In the genomic region with DNA sequence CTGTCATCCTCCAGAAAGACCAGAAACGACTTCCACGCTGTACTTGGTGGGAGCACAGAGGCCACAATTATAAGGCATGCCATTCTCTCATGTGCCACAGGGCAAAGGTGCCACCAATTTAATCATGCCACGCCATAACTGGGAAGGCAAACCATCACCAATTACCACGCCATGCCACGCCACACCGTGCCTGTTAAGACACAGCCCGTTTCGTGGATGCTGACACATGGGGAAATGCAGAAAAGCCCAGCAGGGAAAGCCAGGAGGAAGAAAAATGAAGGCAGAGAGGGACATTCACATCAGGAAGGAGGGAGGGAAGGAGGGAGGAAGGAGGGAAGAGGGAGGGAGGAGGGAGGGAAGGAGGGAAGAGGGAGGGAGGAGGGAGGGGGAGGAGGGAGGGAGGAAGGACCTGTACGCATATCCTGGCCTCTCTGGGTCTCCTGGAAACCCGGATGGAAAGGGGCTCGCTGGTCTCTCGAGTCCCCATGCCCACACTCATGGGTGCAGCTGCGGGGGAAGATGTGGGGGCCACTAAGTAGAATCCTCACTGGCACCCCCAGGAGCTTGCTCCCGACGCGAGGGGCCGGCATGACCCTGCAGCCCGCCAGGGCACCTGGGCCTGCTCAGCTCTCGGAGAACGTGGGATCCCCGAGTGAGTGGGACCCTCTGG, we compare ENCODE assay signal across 24 cellular contexts.
DNase-seq lines count a peak whose midpoint lies in the region; ATAC-seq and TF ChIP-seq lines count a peak whose summit lies in the region.
"Had no signal": no experiment of that assay in that cellular context is flagged by ENCODE, and none has a peak within 500 bp of the region (broad histone marks: within the 10 kb centered on the region; RNA-seq: fewer than 3 reads in every experiment).

No MANE protein-coding gene starts in this region.

- H3K79me1 ChIP-seq in H9 (ENCODE audit: insufficient read depth, low read depth, low read length, poor library complexity, severe bottlenecking): no peaks in the 10 kb centered on the region

- H3K36me3 ChIP-seq in BLaER1 treated with 17β-estradiol and CSF1 and Interleukin-3, amounts not matched to agents 10 nM and 100 nM: peaks cover 0 to 91% (median 0%) of the 10 kb centered on the region in 11 experiments; a peak in 10 of 22 replicates
- no peaks in the 10 kb centered on the region for H3K36me3 ChIP-seq in osteoblast (ENCODE audit: insufficient read depth, low read length)
- H3K36me3 ChIP-seq: ascending aorta, gastrocnemius medialis, upper lobe of right lung had no signal

- H4K5ac ChIP-seq in H9 (ENCODE audit: insufficient read length, low read depth, low read length): no peak overlapping the region

- no CpG with 5 or more reads among the region's 21 CpGs for WGBS in H9 (ENCODE audit: extremely low coverage, insufficient read length, low lambda C conversion rate)

- H3K4ac ChIP-seq in H9 (ENCODE audit: low read depth, low read length): no peak overlapping the region

- H2AFZ ChIP-seq in H9 (ENCODE audit: low read length) (no peak overlapping the region), osteoblast (ENCODE audit: low read length) (no peak overlapping the region)

- no peak overlapping the region for H2BK5ac ChIP-seq in H9 (ENCODE audit: insufficient read length, low read length)

- DNase-seq in H9 (peak; percentile 19), osteoblast (ENCODE audit: insufficient read length, low spot score, missing footprints) (peak; percentile 82), HCEC 1CT (no peak), Calu3 (no peak)
- DNase-seq: activated CD4-positive, alpha-beta T cell treated with anti-CD3 and anti-CD28 coated beads, Interleukin-2, amount 50 U/mL, for 4 hours; activated naive CD8-positive, alpha-beta T cell treated with anti-CD3 and anti-CD28 coated beads for 36 hours; CD4-positive, alpha-beta memory T cell; central memory CD4-positive, alpha-beta T cell; gastrocnemius medialis; hippocampal formation; immature natural killer cell; naive B cell; NCI-H1092; NCI-H1694 treated with DMSO at 0.1 percent for 48 hours; NCI-H524; NK-92 treated with Interleukin-12 subunit alpha and Interleukin-12 subunit beta, amount 100 ng/mL, for 24 hours; stimulated activated CD4-positive, alpha-beta T cell treated with anti-CD3 and anti-CD28 coated beads, Interleukin-1b, Interleukin-23, amount 100 ng/mL, for 48 hours; upper lobe of right lung had no signal

- no peak overlapping the region for H4K8ac ChIP-seq in H9 (replicated peaks; ENCODE audit: insufficient read length, low read depth, low read length)

- H2BK120ac ChIP-seq in H9 (ENCODE audit: low read depth, low read length, poor library complexity, severe bottlenecking): no peak overlapping the region

- H3K36me3 Mint-ChIP-seq in H9 (ENCODE audit: insufficient read depth in 1 of 3, low read depth in 3 of 3) (peaks cover 0 to 4% (median 0%) of the 10 kb centered on the region in 3 experiments; a peak in 4 of 7 replicates), Calu3 (ENCODE audit: insufficient read depth, unreplicated experiment) (no peaks in the 10 kb centered on the region)
- H3K36me3 Mint-ChIP-seq in dendritic cell treated with granulocyte-macrophage colony-stimulating factor and Interleukin-4, amounts not matched to agents 40 ng/mL and 50 ng/mL, for 4 days (ENCODE audit: low read depth): peaks cover 67% of the 10 kb centered on the region
- H3K36me3 Mint-ChIP-seq: naive B cell had no signal

- no peak overlapping the region for H3K14ac ChIP-seq in H9 (ENCODE audit: insufficient read depth, low read length)

- no peak overlapping the region for H2BK20ac ChIP-seq in H9 (ENCODE audit: low read depth, low read length, poor library complexity, severe bottlenecking)

- H3K27me3 Mint-ChIP-seq in H9 (ENCODE audit: low read depth) (peaks cover 14% of the 10 kb centered on the region), Calu3 (ENCODE audit: unreplicated experiment) (no peaks in the 10 kb centered on the region)
- no peaks in the 10 kb centered on the region for H3K27me3 Mint-ChIP-seq in dendritic cell treated with granulocyte-macrophage colony-stimulating factor and Interleukin-4, amounts not matched to agents 40 ng/mL and 50 ng/mL, for 4 days
- H3K27me3 Mint-ChIP-seq: activated naive CD8-positive, alpha-beta T cell treated with anti-CD3 and anti-CD28 coated beads for 36 hours; CD4-positive, alpha-beta memory T cell had no signal

- H3T11ph ChIP-seq in H9 (ENCODE audit: low read length): no peak overlapping the region

- CTCF ChIA-PET in Calu3 (lab: Charles Lee): no interaction called here

- H4K20me1 ChIP-seq in BLaER1 treated with 17β-estradiol and CSF1 and Interleukin-3, amounts not matched to agents 10 nM and 100 nM: peaks cover 0 to 99% (median 57%) of the 10 kb centered on the region in 11 experiments; a peak in 12 of 22 replicates
- peaks cover 3% of the 10 kb centered on the region for H4K20me1 ChIP-seq in H9 (ENCODE audit: control insufficient read depth, insufficient read depth, insufficient read length)
- peaks cover 68% of the 10 kb centered on the region for H4K20me1 ChIP-seq in osteoblast (ENCODE audit: insufficient read depth, low read length)

- no peaks in the 10 kb centered on the region for H3K23me2 ChIP-seq in H9 (ENCODE audit: insufficient read length, low read depth, low read length, poor library complexity, severe bottlenecking)

- H3K4me1 Mint-ChIP-seq in H9 (peaks cover 24 to 28% of the 10 kb centered on the region in 2 experiments), Calu3 (ENCODE audit: low read depth, unreplicated experiment) (no peaks in the 10 kb centered on the region)
- peaks cover 60% of the 10 kb centered on the region for H3K4me1 Mint-ChIP-seq in dendritic cell treated with granulocyte-macrophage colony-stimulating factor and Interleukin-4, amounts not matched to agents 40 ng/mL and 50 ng/mL, for 4 days (ENCODE audit: low read depth)
- H3K4me1 Mint-ChIP-seq: activated naive CD8-positive, alpha-beta T cell treated with anti-CD3 and anti-CD28 coated beads for 36 hours; mesothelial cell of epicardium had no signal

- H2AK5ac ChIP-seq in H9 (ENCODE audit: insufficient read length, low read length): no peak overlapping the region

- no peak overlapping the region for H3K18ac ChIP-seq in H9 (ENCODE audit: insufficient read length, low read depth, low read length)

- no peak overlapping the region for H2BK15ac ChIP-seq in H9 (ENCODE audit: low read depth, low read length)

- no peak for ATAC-seq in HG02970 (IDR thresholded peaks at IDR 0.05; ENCODE audit: low FRiP score, unreplicated experiment)

- intact Hi-C loops in dendritic cell treated with granulocyte-macrophage colony-stimulating factor and Interleukin-4, amounts not matched to agents 40 ng/mL and 50 ng/mL, for 4 days (cut with micrococcal nuclease): no loop called here
- intact Hi-C loops in Calu3 (cut with micrococcal nuclease; ENCODE audit: unreplicated experiment): no loop called here

- no peaks in the 10 kb centered on the region for H3K27me3 ChIP-seq in BLaER1 treated with 17β-estradiol and CSF1 and Interleukin-3, amounts not matched to agents 10 nM and 100 nM
- H3K27me3 ChIP-seq in H9 (ENCODE audit: insufficient read depth, low read length): no peaks in the 10 kb centered on the region
- no peaks in the 10 kb centered on the region for H3K27me3 ChIP-seq in osteoblast (ENCODE audit: insufficient read depth, low read length)
- H3K27me3 ChIP-seq: ascending aorta, gastrocnemius medialis, upper lobe of right lung had no signal

- peaks cover 0 to 19% (median 0%) of the 10 kb centered on the region in 11 experiments; a peak in 3 of 22 replicates for H3K9me3 ChIP-seq in BLaER1 treated with 17β-estradiol and CSF1 and Interleukin-3, amounts not matched to agents 10 nM and 100 nM (replicated peaks in 1 of 11)
- H3K9me3 ChIP-seq in H9 (ENCODE audit: control insufficient read depth, low read depth, low read length) (no peaks in the 10 kb centered on the region), osteoblast (ENCODE audit: low read depth, low read length) (no peaks in the 10 kb centered on the region)
- H3K9me3 ChIP-seq: ascending aorta, gastrocnemius medialis, upper lobe of right lung had no signal

- BruUV-seq in Calu3 (replicated peaks; lab: Mats Ljungman, UMichigan): no TSS peak

- H3K23ac ChIP-seq in H9 (ENCODE audit: insufficient read length, low read depth, low read length): no peak overlapping the region

- peak overlapping the region in 2 of 11 experiments; percentile 12 to 29; a peak in 2 of 22 replicates for H3K27ac ChIP-seq in BLaER1 treated with 17β-estradiol and CSF1 and Interleukin-3, amounts not matched to agents 10 nM and 100 nM
- H3K27ac ChIP-seq in H9 (ENCODE audit: insufficient read length, low read depth, low read length) (no peak overlapping the region), osteoblast (ENCODE audit: low read depth, low read length) (no peak overlapping the region)
- H3K27ac ChIP-seq: ascending aorta had no signal

- H3K56ac ChIP-seq in H9 (ENCODE audit: insufficient read length, low read depth, low read length): no peak overlapping the region

- H3K9me3 Mint-ChIP-seq in H9 (no peaks in the 10 kb centered on the region; a peak in 2 of 5 replicates), Calu3 (ENCODE audit: low read depth, unreplicated experiment) (peaks cover 2% of the 10 kb centered on the region)
- no peaks in the 10 kb centered on the region for H3K9me3 Mint-ChIP-seq in dendritic cell treated with granulocyte-macrophage colony-stimulating factor and Interleukin-4, amounts not matched to agents 40 ng/mL and 50 ng/mL, for 4 days
- H3K9me3 Mint-ChIP-seq: immature natural killer cell, mesothelial cell of epicardium had no signal

- no peak overlapping the region for H4K91ac ChIP-seq in H9 (ENCODE audit: insufficient read length, low read depth, low read length)

- H3K4me1 ChIP-seq in BLaER1 treated with 17β-estradiol and CSF1 and Interleukin-3, amounts not matched to agents 10 nM and 100 nM: peaks cover 24 to 65% (median 39%) of the 10 kb centered on the region in 10 experiments
- peaks cover 4% of the 10 kb centered on the region; the same call in 1 of the 2 replicates for H3K4me1 ChIP-seq in H9 (ENCODE audit: insufficient read depth, low read length)
- peaks cover 12% of the 10 kb centered on the region for H3K4me1 ChIP-seq in osteoblast (ENCODE audit: insufficient read depth, low read length)

- H3K4me3 Mint-ChIP-seq in H9 (no peak overlapping the region), Calu3 (ENCODE audit: low read depth, unreplicated experiment) (no peak overlapping the region)
- H3K4me3 Mint-ChIP-seq in dendritic cell treated with granulocyte-macrophage colony-stimulating factor and Interleukin-4, amounts not matched to agents 40 ng/mL and 50 ng/mL, for 4 days: no peak overlapping the region
- H3K4me3 Mint-ChIP-seq: activated naive CD8-positive, alpha-beta T cell treated with anti-CD3 and anti-CD28 coated beads for 36 hours; CD4-positive, alpha-beta memory T cell; immature natural killer cell; mesothelial cell of epicardium had no signal

- TF ChIP-seq CTCF in H9 (conservative IDR thresholded peaks at IDR 0.05) (no peak), osteoblast (IDR thresholded peaks at IDR 0.05; ENCODE audit: extremely low read depth, low read depth, low read length) (no peak), Calu3 (IDR thresholded peaks at IDR 0.05; ENCODE audit: unreplicated experiment) (no peak)

- no peak overlapping the region for H3K9ac ChIP-seq in BLaER1 treated with 17β-estradiol and CSF1 and Interleukin-3, amounts not matched to agents 10 nM and 100 nM
- no peak overlapping the region for H3K9ac ChIP-seq in H9 (ENCODE audit: extremely low read depth, insufficient read length, low read length)

- H2BK12ac ChIP-seq in H9 (ENCODE audit: insufficient read length, low read depth, low read length): no peak overlapping the region

- H3K79me2 ChIP-seq in H9 (ENCODE audit: insufficient read depth, low read length) (no peaks in the 10 kb centered on the region; the same call in 1 of the 2 replicates), osteoblast (ENCODE audit: insufficient read depth, low read length) (peaks cover 73% of the 10 kb centered on the region)

- H3K27ac Mint-ChIP-seq in H9 (no peak overlapping the region; a peak in 1 of 7 replicates), Calu3 (ENCODE audit: unreplicated experiment) (no peak overlapping the region)
- peak overlapping the region; percentile 19 for H3K27ac Mint-ChIP-seq in dendritic cell treated with granulocyte-macrophage colony-stimulating factor and Interleukin-4, amounts not matched to agents 40 ng/mL and 50 ng/mL, for 4 days
- H3K27ac Mint-ChIP-seq: activated naive CD8-positive, alpha-beta T cell treated with anti-CD3 and anti-CD28 coated beads for 36 hours; mesothelial cell of epicardium; naive B cell had no signal

- peak overlapping the region in 8 of 11 experiments; percentile 38 to 77 (median 64); a peak in 11 of 22 replicates for H3K4me2 ChIP-seq in BLaER1 treated with 17β-estradiol and CSF1 and Interleukin-3, amounts not matched to agents 10 nM and 100 nM
- no peak overlapping the region for H3K4me2 ChIP-seq in H9 (ENCODE audit: insufficient read depth, insufficient read length, low read length)
- H3K4me2 ChIP-seq in osteoblast (ENCODE audit: insufficient read depth, low read length): no peak overlapping the region
- H3K4me2 ChIP-seq: smooth muscle cell had no signal

- H3K4me3 ChIP-seq in BLaER1 treated with 17β-estradiol and CSF1 and Interleukin-3, amounts not matched to agents 10 nM and 100 nM: no peak overlapping the region
- no peak overlapping the region for H3K4me3 ChIP-seq in osteoblast (ENCODE audit: insufficient read depth, low read length)
- H3K4me3 ChIP-seq: ascending aorta, gastrocnemius medialis, smooth muscle cell, upper lobe of right lung had no signal

Comparison
In these comparisons a context has a peak if more than half of its experiments do, and no peak if none do; other contexts are left out.
1. H3K4me2 ChIP-seq: peak in BLaER1 treated with 17β-estradiol and CSF1 and Interleukin-3, amounts not matched to agents 10 nM and 100 nM (8 of 11); none in H9 (single experiment) and osteoblast (single experiment).
2. DNase-seq: peak in H9 (single experiment) and osteoblast (single experiment); none in HCEC 1CT (single experiment) and Calu3 (single experiment).